8 cellular contexts compared by ENCODE assay signal in the genomic region with DNA sequence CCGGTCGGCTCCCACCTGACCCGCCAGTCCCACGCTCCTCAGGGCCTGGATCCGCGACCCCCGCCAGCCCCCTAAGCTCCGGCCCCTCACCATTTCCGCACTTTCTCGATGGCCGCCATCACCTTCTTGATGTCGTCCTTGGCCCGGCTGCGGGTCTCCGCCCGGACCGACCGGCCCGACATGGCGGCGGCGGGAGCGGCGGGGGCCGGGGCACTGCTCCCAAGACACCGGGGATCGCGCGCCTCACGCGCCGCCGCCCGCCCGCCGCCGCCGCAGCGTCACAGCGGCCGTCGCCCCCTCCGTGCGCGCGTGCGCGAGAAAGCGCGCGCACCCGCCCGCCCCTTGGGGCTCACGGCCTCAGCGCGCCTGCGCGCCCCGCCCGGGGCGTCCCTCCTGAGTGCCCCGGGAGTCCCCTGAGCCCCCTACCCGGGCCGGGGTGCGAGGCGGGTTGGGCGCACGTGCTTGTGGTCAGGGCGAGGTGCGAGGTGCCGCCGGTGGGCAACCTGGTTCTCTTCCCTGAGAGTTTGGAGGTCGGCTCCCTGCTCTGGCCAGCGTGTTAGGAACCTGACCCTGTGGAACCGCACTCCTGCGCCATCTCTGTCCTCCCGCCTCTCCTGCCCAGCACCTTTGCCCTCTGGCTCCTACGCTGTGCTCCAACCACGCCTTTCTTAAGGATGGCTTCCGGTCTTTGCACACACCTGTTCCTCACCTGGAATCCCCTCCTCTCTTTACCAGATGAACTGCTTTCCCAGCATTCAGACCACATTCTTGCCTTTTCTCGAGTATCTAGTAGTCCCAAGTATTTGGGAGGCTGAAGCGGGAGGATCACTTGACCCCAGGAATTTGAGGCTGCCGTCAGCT. TPM values are rescaled to one million over a fixed set of nuclear protein-coding genes. Genes with fewer than 3 reads are reported as not detected.
DNase-seq lines count a peak whose midpoint lies in the region; ATAC-seq and TF ChIP-seq lines count a peak whose summit lies in the region.

TSS of gene BCL7B (minus strand) at position 294 of the 861 bp plus-strand sequence. CDS start at position 182, 112 bp downstream.

- H3K36me3 Mint-ChIP-seq in T-helper 1 cell treated with Interleukin-12 subunit alpha and Interleukin-12 subunit beta and Interleukin-4 antibody, amounts not matched to agents 30 μg/mL and 1 μg/mL, for 36 hours (ENCODE audit: low read depth), result peaks cover 7% of the 10 kb centered on the region

- TF ChIP-seq CTCF in uterus (IDR thresholded peaks at IDR 0.05), result peak in 1 of 4 experiments; percentile 10

- H3K4me1 Mint-ChIP-seq in T-helper 1 cell treated with Interleukin-12 subunit alpha and Interleukin-12 subunit beta and Interleukin-4 antibody, amounts not matched to agents 30 μg/mL and 1 μg/mL, for 36 hours (ENCODE audit: low read depth), result peaks cover 22% of the 10 kb centered on the region

- H3K27me3 ChIP-seq in right cardiac atrium (ENCODE audit: control insufficient read depth, insufficient read depth) (no peaks in the 10 kb centered on the region), uterus (no peaks in the 10 kb centered on the region)

- peak within 1 kb of the TSS; percentile 95 for H3K27ac Mint-ChIP-seq in T-helper 1 cell treated with Interleukin-12 subunit alpha and Interleukin-12 subunit beta and Interleukin-4 antibody, amounts not matched to agents 30 μg/mL and 1 μg/mL, for 36 hours

- DNase-seq in GDM1 (lab: John Stamatoyannopoulos, UW), result peak; percentile 62
- no peak for DNase-seq in H4 (ENCODE audit: low spot score)
- DNase-seq in M059J (ENCODE audit: low read depth), result peak; percentile 62
- peak in 56 of 58 donors; percentile 22 to 84 (median 68) for DNase-seq in anterior cingulate cortex (lab: John Stamatoyannopoulos, UW)
- peak; percentile 78 to 91 (median 90) for DNase-seq in right cardiac atrium
- peak; percentile 77 for DNase-seq in putamen (ENCODE audit: low spot score)
- DNase-seq in uterus, result peak; percentile 49 to 70

- peak within 1 kb of the TSS; percentile 100 for H3K27ac ChIP-seq in right cardiac atrium (ENCODE audit: low read length)
- peak within 1 kb of the TSS; percentile 99 for H3K27ac ChIP-seq in uterus

- peak; percentile 68 to 78 for ATAC-seq in right cardiac atrium

- H3K9me3 Mint-ChIP-seq in T-helper 1 cell treated with Interleukin-12 subunit alpha and Interleukin-12 subunit beta and Interleukin-4 antibody, amounts not matched to agents 30 μg/mL and 1 μg/mL, for 36 hours, result no peaks in the 10 kb centered on the region

- peaks cover 9% of the 10 kb centered on the region for H3K4me1 ChIP-seq in right cardiac atrium (ENCODE audit: control insufficient read depth, insufficient read depth, low read length)
- H3K4me1 ChIP-seq in uterus, result no peaks in the 10 kb centered on the region

- H3K4me3 ChIP-seq in right cardiac atrium (ENCODE audit: low read length), result peak within 1 kb of the TSS; percentile 91
- H3K4me3 ChIP-seq in uterus, result peak within 1 kb of the TSS; percentile 58 to 90

- WGBS in right cardiac atrium, result 5% methylated on average over 83 of the region's 83 CpGs

- TF ChIP-seq POLR2A in uterus (IDR thresholded peaks at IDR 0.05), result peak in 1 of 2 donors; percentile 79

- no peaks in the 10 kb centered on the region for H3K27me3 Mint-ChIP-seq in T-helper 1 cell treated with Interleukin-12 subunit alpha and Interleukin-12 subunit beta and Interleukin-4 antibody, amounts not matched to agents 30 μg/mL and 1 μg/mL, for 36 hours (ENCODE audit: low read depth)

- peak within 1 kb of the TSS; percentile 89 for H3K4me3 Mint-ChIP-seq in T-helper 1 cell treated with Interleukin-12 subunit alpha and Interleukin-12 subunit beta and Interleukin-4 antibody, amounts not matched to agents 30 μg/mL and 1 μg/mL, for 36 hours

- H3K9me3 ChIP-seq in right cardiac atrium (ENCODE audit: control insufficient read depth, low read length) (no peaks in the 10 kb centered on the region), uterus (no peaks in the 10 kb centered on the region)

- H3K36me3 ChIP-seq in uterus, result no peaks in the 10 kb centered on the region

- intact Hi-C loops in right cardiac atrium (cut with DNase I) (no loop called here), uterus (cut with DNase I; ENCODE audit: low total_unique reads) (no loop called here)

RNA-seq across cellular contexts. Expression of gene BCL7B, which starts in this region (rescaled TPM):
- 19.5 and 37.4 TPM in 2 replicates for total RNA-seq in H4 (2014; rRNA removed; shearing (Covaris generic))
- total RNA-seq in M059J (2014; rRNA removed; shearing (Covaris generic)), result 60.7 and 68.3 TPM in 2 replicates
- total RNA-seq in right cardiac atrium (10 to 100 TPM; 75.5 to 83.5 (median 77.1) TPM), uterus (10 to 100 TPM; 13.8 to 63.5 (median 43.7) TPM)
- polyA plus RNA-seq in right cardiac atrium, result 83.9 TPM
